ENCODE assay signal across 8 cellular contexts in genomic region chr5:55176176-55176818, GRCh38. TPM values are rescaled to one million over a fixed set of nuclear protein-coding genes. Genes with fewer than 3 reads are reported as not detected.
DNase-seq lines count a peak whose midpoint lies in the region; ATAC-seq and TF ChIP-seq lines count a peak whose summit lies in the region.

No MANE protein-coding gene starts in this region.

- H3K4me1 ChIP-seq in BE2C, result no peaks in the 10 kb centered on the region; the same call in 1 of the 2 replicates
- H3K4me1 ChIP-seq in Panc1 (ENCODE audit: control insufficient read depth, insufficient read depth, low read length), result peaks cover 25% of the 10 kb centered on the region
- H3K4me1 ChIP-seq in suprapubic skin, result peaks cover 32% of the 10 kb centered on the region

- TF ChIP-seq CTCF in BE2C (IDR thresholded peaks at IDR 0.05; ENCODE audit: low read depth, low read length) (no peak), Panc1 (IDR thresholded peaks at IDR 0.05) (no peak), suprapubic skin (IDR thresholded peaks at IDR 0.05) (peak in 1 of 2 donors; percentile 55)

- no peak for TF ChIP-seq EP300 in suprapubic skin (IDR thresholded peaks at IDR 0.05)

- in situ Hi-C loops in Panc1 (cut with HindIII; ENCODE audit: low pct_unique_long_range_greater_than_20kb, low sequenced_read_pairs) (no loop called here), T47D (cut with HindIII; ENCODE audit: low pct_unique_long_range_greater_than_20kb, low sequenced_read_pairs) (no loop called here)

- 3% methylated on average over 35 of the region's 44 CpGs for WGBS in suprapubic skin

- no peak for TF ChIP-seq POLR2A in suprapubic skin (IDR thresholded peaks at IDR 0.05)

- CTCF ChIA-PET in Panc1 (lab: Charles Lee), result interaction anchor here (0.9 kb wide), 1 partner anchor 10 kb away, joined by 19 read pairs; no protein-coding TSS in a partner anchor

- intact Hi-C loops in Panc1 (cut with micrococcal nuclease; ENCODE audit: unreplicated experiment), result no loop called here

- DNase-seq in BE2C, result peak; percentile 69
- DNase-seq in HT-29 (ENCODE audit: low spot score), result peak; percentile 79
- DNase-seq in Panc1 (ENCODE audit: low read depth, low spot score), result no peak
- DNase-seq in T47D (ENCODE audit: low read depth in 1 of 2, low spot score in 1 of 2), result peak; percentile 72 to 89
- peak; percentile 83 for DNase-seq in left kidney (ENCODE audit: low read depth, low spot score)
- DNase-seq in suprapubic skin (ENCODE audit: low spot score in 2 of 2), result no peak

- H3K27me3 ChIP-seq in BE2C (peaks cover 74% of the 10 kb centered on the region), Panc1 (ENCODE audit: control insufficient read depth, insufficient read depth, low read length) (no peaks in the 10 kb centered on the region), suprapubic skin (peaks cover 74% of the 10 kb centered on the region)

- POLR2A ChIA-PET in Panc1 (lab: Charles Lee), result interaction anchor here (0.5 kb wide), 1 partner anchor 1673 kb away, joined by 7 read pairs; no protein-coding TSS in a partner anchor

- H3K27ac ChIP-seq in Panc1 (ENCODE audit: low read length) (peak overlapping the region; percentile 86), suprapubic skin (no peak overlapping the region)

- H3K4me3 ChIP-seq in BE2C (ENCODE audit: low read depth, low read length) (peak overlapping the region; percentile 30), Panc1 (ENCODE audit: low read depth in 2 of 2, low read length in 2 of 2) (peak overlapping the region; percentile 44 to 59), suprapubic skin (peak overlapping the region; percentile 47)

- ATAC-seq in Panc1 (peak; percentile 90), HG02571 (IDR thresholded peaks at IDR 0.05; ENCODE audit: unreplicated experiment) (no peak), GM19452 (IDR thresholded peaks at IDR 0.05; ENCODE audit: unreplicated experiment) (no peak)

- no peaks in the 10 kb centered on the region for H3K36me3 ChIP-seq in BE2C
- H3K36me3 ChIP-seq in Panc1 (ENCODE audit: control insufficient read depth, insufficient read depth, low read length), result no peaks in the 10 kb centered on the region
- no peaks in the 10 kb centered on the region for H3K36me3 ChIP-seq in suprapubic skin

- no peaks in the 10 kb centered on the region for H3K9me3 ChIP-seq in BE2C
- H3K9me3 ChIP-seq in Panc1 (ENCODE audit: control insufficient read depth, insufficient read depth, low read depth, low read length), result no peaks in the 10 kb centered on the region
- H3K9me3 ChIP-seq in suprapubic skin, result no peaks in the 10 kb centered on the region

- no TSS peak for BruUV-seq in Panc1 (replicated peaks; lab: Mats Ljungman, UMichigan)

RNA-seq across cellular contexts. Expression of gene CDC20B, which starts 3.3 kb away (rescaled TPM):
- polyA plus RNA-seq in BE2C (2012; ENCODE audit: insufficient read depth, insufficient read length, low read depth), result not detected
- total RNA-seq in HT-29 (2014; rRNA removed; shearing (Covaris generic)), result not detected in 2 replicates
- total RNA-seq in Panc1 (2021; ENCODE audit: unreplicated experiment), result 0.08 TPM
- polyA plus RNA-seq in Panc1 (2012; ENCODE audit: insufficient read length), result 0.28 TPM
- total RNA-seq in suprapubic skin, result not detected

RNA-seq across cellular contexts. Expression of gene GPX8, which starts 16.3 kb away (rescaled TPM):
- not detected for polyA plus RNA-seq in BE2C (2012; ENCODE audit: insufficient read depth, insufficient read length, low read depth)
- 0.37 and 0.94 TPM in 2 replicates for total RNA-seq in HT-29 (2014; rRNA removed; shearing (Covaris generic))
- 24.8 TPM for total RNA-seq in Panc1 (2021; ENCODE audit: unreplicated experiment)
- 18.8 TPM for polyA plus RNA-seq in Panc1 (2012; ENCODE audit: insufficient read length)
- 1 to 10 TPM; 5.1 to 7.9 (median 5.8) TPM for total RNA-seq in suprapubic skin

RNA-seq across cellular contexts. Expression of gene MCIDAS, which starts 50.8 kb away (rescaled TPM):
- polyA plus RNA-seq in BE2C (2012; ENCODE audit: insufficient read depth, insufficient read length, low read depth), result not detected
- total RNA-seq in HT-29 (2014; rRNA removed; shearing (Covaris generic)), result 4.1 and 4.4 TPM in 2 replicates
- total RNA-seq in Panc1 (2021; ENCODE audit: unreplicated experiment) (2.9 TPM), suprapubic skin (not detected)
- 2.3 TPM for polyA plus RNA-seq in Panc1 (2012; ENCODE audit: insufficient read length)

RNA-seq across cellular contexts. Expression of gene CCNO, which starts 57.1 kb away (rescaled TPM):
- not detected for polyA plus RNA-seq in BE2C (2012; ENCODE audit: insufficient read depth, insufficient read length, low read depth)
- total RNA-seq in HT-29 (2014; rRNA removed; shearing (Covaris generic)), result 12.4 and 13.0 TPM in 2 replicates
- 12.3 TPM for total RNA-seq in Panc1 (2021; ENCODE audit: unreplicated experiment)
- polyA plus RNA-seq in Panc1 (2012; ENCODE audit: insufficient read length), result 20.4 TPM
- total RNA-seq in suprapubic skin, result 1 to 10 TPM; 1.0 to 3.8 (median 2.4) TPM

Comparison
In these comparisons a context has a peak if more than half of its experiments do, and no peak if none do; other contexts are left out.
1. DNase-seq: peak in BE2C (single experiment), HT-29 (single experiment), T47D (2 of 2) and left kidney (single experiment); none in Panc1 (single experiment) and suprapubic skin (0 of 2).
2. Peak in every context shown above with its lines, with median percentiles within 50 percentile points of each other: H3K4me3 ChIP-seq.